8 cellular contexts compared by ENCODE assay signal in genomic region chr15:55743615-55743978, GRCh38. TPM values are rescaled to one million over a fixed set of nuclear protein-coding genes. Genes with fewer than 3 reads are reported as not detected.
A peak's percentile ranks its signal among the peaks of the same experiment; 100 is the strongest.
DNase-seq lines count a peak whose midpoint lies in the region; ATAC-seq and TF ChIP-seq lines count a peak whose summit lies in the region.

No MANE protein-coding gene starts in this region.

- no peak for ATAC-seq in activated T-cell treated with anti-CD3 and anti-CD28 coated beads, Interleukin-2, amount 50 U/mL, for 72 hours (replicated peaks in 1 of 2)
- ATAC-seq in HG03108 (IDR thresholded peaks at IDR 0.05; ENCODE audit: unreplicated experiment) = no peak
- ATAC-seq in HG02571 (IDR thresholded peaks at IDR 0.05; ENCODE audit: unreplicated experiment) = no peak

- H3K27ac Mint-ChIP-seq in activated T-cell treated with anti-CD3 and anti-CD28 coated beads, Interleukin-2, amount 50 U/mL, for 72 hours = no peak overlapping the region

- H3K27me3 ChIP-seq in mesenchymal stem cell (ENCODE audit: control insufficient read depth in 1 of 2, insufficient read depth in 1 of 2, low read length in 2 of 2) (peaks cover 0 to 28% of the 10 kb centered on the region in 2 experiments), transverse colon (peaks cover 68% of the 10 kb centered on the region)

- peak overlapping the region; percentile 89 for H3K4me2 ChIP-seq in mesenchymal stem cell (ENCODE audit: low read length, poor library complexity, severe bottlenecking)

- TF ChIP-seq CTCF in astrocyte of the spinal cord (IDR thresholded peaks at IDR 0.05; ENCODE audit: low read depth, low read length) = no peak
- no peak for TF ChIP-seq CTCF in transverse colon (IDR thresholded peaks at IDR 0.05)

- H3K9me3 ChIP-seq in mesenchymal stem cell (ENCODE audit: control insufficient read depth, low read length) (no peaks in the 10 kb centered on the region), transverse colon (no peaks in the 10 kb centered on the region)

- in situ Hi-C loops in astrocyte of the spinal cord (cut with HindIII; ENCODE audit: low sequenced_read_pairs) = no loop called here
- in situ Hi-C loops in transverse colon (cut with MboI; ENCODE audit: low pct_ligation_motif_present in 1 of 4, low pct_unique_long_range_greater_than_20kb in 1 of 4, low sequenced_read_pairs in 3 of 4) = no loop called here

- intact Hi-C loops in transverse colon (cut with DNase I; ENCODE audit: low total_unique reads) = no loop called here

- H3K79me1 ChIP-seq in mesenchymal stem cell (replicated peaks; ENCODE audit: low read length, poor library complexity, severe bottlenecking) = peaks cover 10% of the 10 kb centered on the region

- no peak overlapping the region for H2BK15ac ChIP-seq in mesenchymal stem cell (ENCODE audit: low read depth, poor library complexity, severe bottlenecking)

- no peaks in the 10 kb centered on the region for H3K9me3 Mint-ChIP-seq in activated T-cell treated with anti-CD3 and anti-CD28 coated beads, Interleukin-2, amount 50 U/mL, for 72 hours

- peak overlapping the region; percentile 71 for H4K8ac ChIP-seq in mesenchymal stem cell (ENCODE audit: low read length)

- peak overlapping the region; percentile 81 for H3K9ac ChIP-seq in mesenchymal stem cell (ENCODE audit: low read length)

- H3K27ac ChIP-seq in mesenchymal stem cell (ENCODE audit: low read length, poor library complexity, severe bottlenecking) (peak overlapping the region; percentile 39), transverse colon (peak overlapping the region; percentile 51 to 83 (median 64))

- peak overlapping the region; percentile 30 to 31 for H3K4me3 Mint-ChIP-seq in activated T-cell treated with anti-CD3 and anti-CD28 coated beads, Interleukin-2, amount 50 U/mL, for 72 hours

- no peak overlapping the region for H2BK120ac ChIP-seq in mesenchymal stem cell (ENCODE audit: low read depth, low read length)

- H4K91ac ChIP-seq in mesenchymal stem cell (ENCODE audit: low read length) = no peak overlapping the region

- no peak overlapping the region for H2AK5ac ChIP-seq in mesenchymal stem cell (ENCODE audit: low read length, severe bottlenecking)

- TF ChIP-seq EP300 in transverse colon (IDR thresholded peaks at IDR 0.05; ENCODE audit: low read depth) = no peak

- peak overlapping the region in 1 of 2 experiments; percentile 58 for H3K18ac ChIP-seq in mesenchymal stem cell (ENCODE audit: low read depth in 1 of 2, low read length in 2 of 2)

- H3K36me3 ChIP-seq in mesenchymal stem cell (ENCODE audit: control insufficient read depth in 1 of 2, insufficient read depth in 2 of 2, low read depth in 1 of 2, low read length in 2 of 2) = no peaks in the 10 kb centered on the region
- H3K36me3 ChIP-seq in transverse colon = no peaks in the 10 kb centered on the region

- H3K14ac ChIP-seq in mesenchymal stem cell (ENCODE audit: low read length in 2 of 2) = peak overlapping the region in 1 of 2 experiments; percentile 49

- peak overlapping the region; percentile 29 for H2AFZ ChIP-seq in mesenchymal stem cell (ENCODE audit: low read depth, low read length)

- no peak overlapping the region for H3K4ac ChIP-seq in mesenchymal stem cell (ENCODE audit: low read depth in 1 of 2, low read length in 2 of 2)

- peaks cover 7% of the 10 kb centered on the region for H3K4me1 ChIP-seq in mesenchymal stem cell (ENCODE audit: control insufficient read depth, insufficient read depth, low read depth, low read length)
- peaks cover 2 to 33% (median 18%) of the 10 kb centered on the region in 4 donors for H3K4me1 ChIP-seq in transverse colon

- H3K27me3 Mint-ChIP-seq in activated T-cell treated with anti-CD3 and anti-CD28 coated beads, Interleukin-2, amount 50 U/mL, for 72 hours (ENCODE audit: low read depth) = peaks cover 23% of the 10 kb centered on the region

- DNase-seq in activated T-cell treated with anti-CD3 and anti-CD28 coated beads, Interleukin-2, amount 50 U/mL, for 72 hours = no peak
- DNase-seq in activated T-cell treated with anti-CD3 and anti-CD28 coated beads, Interleukin-2, amount 50 U/mL, for 48 hours = no peak
- DNase-seq in astrocyte of the spinal cord (ENCODE audit: low read depth, low spot score) = peak; percentile 10
- DNase-seq in mesenchymal stem cell = no peak
- DNase-seq in transverse colon = no peak
- DNase-seq in hypothalamus (lab: John Stamatoyannopoulos, UW) = no peak

- no peaks in the 10 kb centered on the region for H3K4me1 Mint-ChIP-seq in activated T-cell treated with anti-CD3 and anti-CD28 coated beads, Interleukin-2, amount 50 U/mL, for 72 hours (ENCODE audit: low read depth)

- H3K23ac ChIP-seq in mesenchymal stem cell (ENCODE audit: low read length in 2 of 2) = no peak overlapping the region

- peak overlapping the region; percentile 59 for H3K4me3 ChIP-seq in astrocyte of the spinal cord (ENCODE audit: low read depth, low read length)
- H3K4me3 ChIP-seq in mesenchymal stem cell (ENCODE audit: insufficient read depth in 1 of 2, low read depth in 1 of 2, low read length in 2 of 2) = peak overlapping the region; percentile 78 to 79
- peak overlapping the region in 3 of 4 donors; percentile 57 to 82 (median 60) for H3K4me3 ChIP-seq in transverse colon

- H2BK12ac ChIP-seq in mesenchymal stem cell (ENCODE audit: low read length in 2 of 2) = no peak overlapping the region

- no peak for TF ChIP-seq POLR2A in transverse colon (IDR thresholded peaks at IDR 0.05)

- 7% methylated on average over 9 of the region's 9 CpGs for WGBS in mesenchymal stem cell
- 30 to 54% methylated on average over 3 to 9 of the region's 9 CpGs for WGBS in transverse colon (ENCODE audit: low coverage in 1 of 2), 2 donors

- H2BK5ac ChIP-seq in mesenchymal stem cell (ENCODE audit: low read depth, low read length, poor library complexity, severe bottlenecking) = no peak overlapping the region

- H3K36me3 Mint-ChIP-seq in activated T-cell treated with anti-CD3 and anti-CD28 coated beads, Interleukin-2, amount 50 U/mL, for 72 hours (ENCODE audit: insufficient read depth in 2 of 2) = no peaks in the 10 kb centered on the region

RNA-seq across cellular contexts. Expression of gene PRTG, which starts 0.6 kb away (rescaled TPM):
- under 1 TPM in 1 of 2 donors, not detected in 1; 0.25 TPM for total RNA-seq in activated T-cell treated with anti-CD3 and anti-CD28 coated beads, Interleukin-2, amount 50 U/mL, for 72 hours
- 6.8 TPM for polyA plus RNA-seq in mesenchymal stem cell (2013, experiment 1 of 2)
- polyA plus RNA-seq in mesenchymal stem cell (2013, experiment 2 of 2) = 6.4 TPM
- total RNA-seq in transverse colon = under 1 TPM; 0.20 to 0.75 (median 0.66) TPM
